In the genomic region with DNA sequence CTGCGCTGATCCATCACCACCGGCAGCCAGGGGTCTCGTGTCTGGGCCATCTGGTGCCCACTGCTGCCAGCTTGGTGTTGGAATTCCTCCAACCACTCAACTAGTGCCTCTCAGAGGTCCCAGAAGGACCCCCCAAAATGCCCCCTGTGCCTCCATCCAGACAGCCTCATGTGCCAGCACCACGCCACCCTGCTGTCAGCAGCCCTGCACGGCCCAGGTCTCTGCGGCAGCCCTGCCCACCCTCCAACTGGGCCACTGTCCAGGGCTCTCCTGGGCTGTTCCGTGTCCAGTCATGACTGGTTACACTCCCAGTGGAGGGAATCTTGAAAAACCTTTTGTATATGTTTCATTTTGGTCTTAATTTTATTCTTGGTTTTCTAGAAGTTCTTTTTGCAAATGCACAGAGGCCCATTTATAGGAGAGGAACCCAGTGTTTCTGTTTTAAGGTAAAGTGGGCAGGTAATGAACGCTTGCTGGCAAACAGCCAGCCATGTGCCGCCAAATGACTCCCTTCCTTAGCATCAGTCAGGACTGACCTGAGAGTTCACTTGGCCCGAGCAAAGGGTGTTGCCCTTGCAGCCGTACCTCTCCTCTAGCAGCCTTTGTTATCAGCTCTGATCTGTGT, we compare ENCODE assay signal across 14 cellular contexts. TPM values are rescaled to one million over a fixed set of nuclear protein-coding genes. Genes with fewer than 3 reads are reported as not detected.
"Had no signal": no experiment of that assay in that cellular context is flagged by ENCODE, and none has a peak within 500 bp of the region (broad histone marks: within the 10 kb centered on the region; RNA-seq: fewer than 3 reads in every experiment).

No MANE protein-coding gene starts in this region.

- ATAC-seq: activated T-cell treated with anti-CD3 and anti-CD28 coated beads, Interleukin-2, amount 50 U/mL, for 4 hours; right cardiac atrium; stimulated activated effector memory CD8-positive, alpha-beta T cell treated with anti-CD3 and anti-CD28 coated beads, Interleukin-12 subunit alpha, Interleukin-12 subunit beta, amount 100 ng/mL, for 72 hours had no signal

- H3K27ac ChIP-seq: coronary artery, hepatocyte, transverse colon had no signal

- DNase-seq: activated CD4-positive, alpha-beta memory T cell treated with anti-CD3 and anti-CD28 coated beads for 36 hours; activated gamma-delta T cell; activated naive CD8-positive, alpha-beta T cell treated with anti-CD3 and anti-CD28 coated beads, Interleukin-2, amount 10 ng/mL, durations not matched to agents 7 days and 5 days; activated T-cell treated with anti-CD3 and anti-CD28 coated beads, Interleukin-2, amount 50 U/mL, for 4 hours; aorta; effector memory CD4-positive, alpha-beta T cell; erythroblast; naive B cell; T1000; transverse colon had no signal

RNA-seq across cellular contexts. Expression of gene GRIN2C, which starts 34.6 kb away (rescaled TPM):
- total RNA-seq: activated CD4-positive, alpha-beta memory T cell treated with anti-CD3 and anti-CD28 coated beads for 36 hours; hepatocyte had no signal
